In genomic region chr7:129782257-129783096, GRCh38 we compare ENCODE assay signal across 13 cellular contexts.
DNase-seq lines count a peak whose midpoint lies in the region; ATAC-seq, FAIRE-seq and TF ChIP-seq lines count a peak whose summit lies in the region.
"Had no signal": no experiment of that assay in that cellular context is flagged by ENCODE, and none has a peak within 500 bp of the region (broad histone marks: within the 10 kb centered on the region; RNA-seq: fewer than 3 reads in every experiment).

No MANE protein-coding gene starts in this region.

- TF ChIP-seq CTCF in A673 (conservative IDR thresholded peaks at IDR 0.05; ENCODE audit: low read depth, low read length) (no peak), GM23338 (conservative IDR thresholded peaks at IDR 0.05; ENCODE audit: low read depth in 2 of 2) (no peak), GM12878 (IDR thresholded peaks at IDR 0.05 in 2 of 3, conservative IDR thresholded peaks at IDR 0.05 in 1 of 3; ENCODE audit: control insufficient read depth in 2 of 3, extremely low read depth in 1 of 3, insufficient read depth in 1 of 3, low read depth in 3 of 3, low read length in 3 of 3) (no peak)

- no peaks in the 10 kb centered on the region for H3K36me3 ChIP-seq in A673 (ENCODE audit: insufficient read depth, low read length, poor library complexity, severe bottlenecking)
- H3K36me3 ChIP-seq in GM23338 (ENCODE audit: insufficient read depth) = no peaks in the 10 kb centered on the region
- H3K36me3 ChIP-seq in GM12878 (ENCODE audit: control insufficient read depth in 2 of 2, insufficient read depth in 2 of 2, low read length in 1 of 2) = no peaks in the 10 kb centered on the region
- no peaks in the 10 kb centered on the region for H3K36me3 ChIP-seq in naive thymus-derived CD4-positive, alpha-beta T cell (ENCODE audit: control insufficient read depth in 2 of 3, insufficient read depth in 3 of 3, low read length in 3 of 3)
- H3K36me3 ChIP-seq: upper lobe of left lung had no signal

- RAD21 ChIA-PET in GM12878 (lab: Charles Lee; ENCODE audit: unreplicated experiment) = no interaction called here

- no peak overlapping the region for H3K27ac ChIP-seq in A673 (ENCODE audit: low read depth, low read length, poor library complexity, severe bottlenecking)
- H3K27ac ChIP-seq in GM23338 (ENCODE audit: low read depth) = no peak overlapping the region
- H3K27ac ChIP-seq in GM12878 (ENCODE audit: control insufficient read depth, insufficient read depth) = no peak overlapping the region
- H3K27ac ChIP-seq in naive thymus-derived CD4-positive, alpha-beta T cell (ENCODE audit: low read depth, low read length) = no peak overlapping the region
- H3K27ac ChIP-seq: upper lobe of left lung had no signal

- BruUV-seq in A673 (replicated peaks; lab: Mats Ljungman, UMichigan) = no TSS peak
- no TSS peak for BruUV-seq in GM12878 (replicated peaks; lab: Mats Ljungman, UMichigan)

- H3K9ac ChIP-seq in GM12878 (ENCODE audit: control insufficient read depth, insufficient read depth, low read length) = no peak overlapping the region

- H3K9me2 ChIP-seq in GM23338 (ENCODE audit: insufficient read depth) = no peaks in the 10 kb centered on the region

- H3K4me3 Mint-ChIP-seq in GM23338 = peak overlapping the region; percentile 72
- H3K4me3 Mint-ChIP-seq in naive thymus-derived CD4-positive, alpha-beta T cell = peak overlapping the region; percentile 45 to 91 (median 80)

- peaks cover 83% of the 10 kb centered on the region for H3K27me3 Mint-ChIP-seq in GM23338 (ENCODE audit: insufficient read depth, low read depth, poor library complexity)
- H3K27me3 Mint-ChIP-seq in naive thymus-derived CD4-positive, alpha-beta T cell = peaks cover 58 to 81% (median 64%) of the 10 kb centered on the region in 5 donors

- POLR2A ChIA-PET in A673 (lab: Charles Lee; ENCODE audit: low non-redundant PET) = interaction anchor here (0.6 kb wide), 1 partner anchor 646 kb away, joined by 3 read pairs; no protein-coding TSS in a partner anchor
- POLR2A ChIA-PET in GM12878 (lab: Charles Lee) = no interaction called here
- POLR2A ChIA-PET in naive thymus-derived CD4-positive, alpha-beta T cell (lab: Charles Lee) = no interaction called here

- H3K9me3 ChIP-seq in A673 (ENCODE audit: low read depth, low read length, poor library complexity, severe bottlenecking) (no peaks in the 10 kb centered on the region), GM12878 (replicated peaks; ENCODE audit: control insufficient read depth, insufficient read depth, low read length) (no peaks in the 10 kb centered on the region; the same call in 2 of the 3 replicates)
- no peaks in the 10 kb centered on the region for H3K9me3 ChIP-seq in naive thymus-derived CD4-positive, alpha-beta T cell (ENCODE audit: control insufficient read depth in 2 of 3, low read length in 3 of 3)
- H3K9me3 ChIP-seq: upper lobe of left lung had no signal

- peak overlapping the region; percentile 100 for H3K4me2 ChIP-seq in GM23338
- H3K4me2 ChIP-seq in GM12878 (ENCODE audit: control insufficient read depth, insufficient read depth) = no peak overlapping the region

- TF ChIP-seq RAD21 in GM12878 (IDR thresholded peaks at IDR 0.05; ENCODE audit: insufficient read depth, low read depth, low read length) = no peak

- no peak for TF ChIP-seq EP300 in GM12878 (IDR thresholded peaks at IDR 0.05; ENCODE audit: borderline replicate concordance in 1 of 2, control insufficient read depth in 1 of 2, low read depth in 2 of 2, low read length in 2 of 2)

- in situ Hi-C loops in GM12878 (cut with MboI) = no loop called here

- no peak for TF ChIP-seq POLR2A in GM12878 (IDR thresholded peaks at IDR 0.05; ENCODE audit: low read depth, low read length)

- SMC1A ChIA-PET in GM12878 (lab: Charles Lee; ENCODE audit: uncharacterized antibody, unreplicated experiment) = no interaction called here

- no peak overlapping the region for H3K27ac Mint-ChIP-seq in GM23338
- peak overlapping the region in 2 of 9 donors; percentile 6 to 43 for H3K27ac Mint-ChIP-seq in naive thymus-derived CD4-positive, alpha-beta T cell

- H3K36me3 Mint-ChIP-seq in GM23338 (ENCODE audit: low read depth) = peaks cover 9% of the 10 kb centered on the region
- peaks cover 0 to 4% (median 0%) of the 10 kb centered on the region in 5 donors for H3K36me3 Mint-ChIP-seq in naive thymus-derived CD4-positive, alpha-beta T cell

- WGBS in GM12878 (ENCODE audit: insufficient coverage, insufficient replicate concordance, low lambda C conversion rate, missing lambda C conversion rate) = 14% methylated on average over 42 of the region's 45 CpGs

- peak overlapping the region; percentile 90 for H2AFZ ChIP-seq in GM23338
- no peak overlapping the region for H2AFZ ChIP-seq in GM12878 (ENCODE audit: control insufficient read depth, low read depth, low read length)

- H3K79me2 ChIP-seq in GM23338 (replicated peaks; ENCODE audit: insufficient read depth) (peaks cover 16% of the 10 kb centered on the region), GM12878 (ENCODE audit: control insufficient read depth, insufficient read depth, low read length) (no peaks in the 10 kb centered on the region)

- no peak for FAIRE-seq in GM12878 (lab: Jason Lieb, UNC)

- H3K4me1 ChIP-seq in A673 (ENCODE audit: insufficient read depth, low read length, poor library complexity, severe bottlenecking) = peaks cover 27% of the 10 kb centered on the region
- peaks cover 51% of the 10 kb centered on the region for H3K4me1 ChIP-seq in GM23338 (ENCODE audit: insufficient read depth)
- H3K4me1 ChIP-seq in GM12878 (ENCODE audit: control insufficient read depth, insufficient read depth, low read length) = peaks cover 21% of the 10 kb centered on the region
- H3K4me1 ChIP-seq in naive thymus-derived CD4-positive, alpha-beta T cell (ENCODE audit: control insufficient read depth in 2 of 2, insufficient read depth in 2 of 2, low read length in 2 of 2) = peaks cover 23 to 57% of the 10 kb centered on the region in 2 donors

- H3K27me3 ChIP-seq in A673 (replicated peaks; ENCODE audit: insufficient read depth, low read depth, low read length, poor library complexity) (peaks cover 76% of the 10 kb centered on the region), GM23338 (ENCODE audit: insufficient read depth) (peaks cover 86% of the 10 kb centered on the region), GM12878 (replicated peaks in 1 of 2; ENCODE audit: control insufficient read depth in 2 of 2, insufficient read depth in 2 of 2, low read length in 1 of 2) (peaks cover 33% of the 10 kb centered on the region in 2 experiments)
- peaks cover 26 to 60% of the 10 kb centered on the region in 2 donors for H3K27me3 ChIP-seq in naive thymus-derived CD4-positive, alpha-beta T cell (ENCODE audit: control insufficient read depth in 2 of 2, insufficient read depth in 2 of 2, low read length in 2 of 2)

- H3K4me1 Mint-ChIP-seq in GM23338 = peaks cover 50% of the 10 kb centered on the region
- H3K4me1 Mint-ChIP-seq in naive thymus-derived CD4-positive, alpha-beta T cell = peaks cover 30 to 54% (median 45%) of the 10 kb centered on the region in 7 donors

- ATAC-seq in GM23338 = peak; percentile 1
- ATAC-seq in GM12878 = no peak
- no peak for ATAC-seq in naive thymus-derived CD4-positive, alpha-beta T cell
- ATAC-seq in HG03025 (IDR thresholded peaks at IDR 0.05; ENCODE audit: low FRiP score, unreplicated experiment) = no peak
- no peak for ATAC-seq in GM19467 (IDR thresholded peaks at IDR 0.05; ENCODE audit: unreplicated experiment)
- no peak for ATAC-seq in GM18511 (IDR thresholded peaks at IDR 0.05; ENCODE audit: unreplicated experiment)

- intact Hi-C loops in A673 (cut with micrococcal nuclease; ENCODE audit: unreplicated experiment) (no loop called here), GM12878 (cut with micrococcal nuclease; ENCODE audit: unreplicated experiment) (no loop called here)
- intact Hi-C loops in naive thymus-derived CD4-positive, alpha-beta T cell (cut with micrococcal nuclease) = loop anchor here in 1 of 2 donors (5.0 kb wide), 1 partner anchor 170 kb away; the partner anchor contains the start of gene UBE2H

- CTCF ChIA-PET in A673 (lab: Charles Lee) = no interaction called here
- CTCF ChIA-PET in GM12878 (lab: Yijun Ruan, JAX) = no interaction called here
- CTCF ChIA-PET in naive thymus-derived CD4-positive, alpha-beta T cell (lab: Charles Lee) = no interaction called here

- peak overlapping the region; percentile 63 for H3K4me3 ChIP-seq in A673 (ENCODE audit: low read depth, low read length, poor library complexity, severe bottlenecking)
- H3K4me3 ChIP-seq in GM23338 = peak overlapping the region; percentile 93
- no peak overlapping the region for H3K4me3 ChIP-seq in GM12878
- no peak overlapping the region for H3K4me3 ChIP-seq in naive thymus-derived CD4-positive, alpha-beta T cell (ENCODE audit: low read length)

- H3F3A ChIP-seq in GM23338 (replicated peaks; ENCODE audit: low read depth) = peaks cover 52% of the 10 kb centered on the region

- peaks cover 5% of the 10 kb centered on the region; the same call in 2 of the 3 replicates for H3K9me3 Mint-ChIP-seq in GM23338
- H3K9me3 Mint-ChIP-seq in naive thymus-derived CD4-positive, alpha-beta T cell = peaks cover 0 to 9% (median 0%) of the 10 kb centered on the region in 11 donors

- DNase-seq in A673 (ENCODE audit: low spot score) = no peak
- no peak for DNase-seq in GM23338 (ENCODE audit: low spot score)
- no peak for DNase-seq in GM12878 (ENCODE audit: low read depth, low spot score)
- no peak for DNase-seq in naive thymus-derived CD4-positive, alpha-beta T cell
- DNase-seq in AML-193 (lab: John Stamatoyannopoulos, UW) = no peak
- DNase-seq: aorta; midbrain; NK-92 treated with Interleukin-12 subunit alpha and Interleukin-12 subunit beta, amount 100 ng/mL, for 24 hours; stimulated activated CD4-positive, alpha-beta T cell treated with anti-CD3 and anti-CD28 coated beads, Interleukin-1b, Interleukin-23, amount 100 ng/mL, for 48 hours had no signal

- peaks cover 20% of the 10 kb centered on the region for H4K20me1 ChIP-seq in GM23338 (replicated peaks; ENCODE audit: insufficient read depth)
- no peaks in the 10 kb centered on the region for H4K20me1 ChIP-seq in GM12878 (ENCODE audit: control insufficient read depth, insufficient read depth)

TF ChIP-seq in GM23338, 12 proteins besides CTCF, POLR2A, EP300 and RAD21 (continues in another document):
- peak; percentile 72 for TF ChIP-seq EZH2 (IDR thresholded peaks at IDR 0.05; ENCODE audit: low read depth, unreplicated experiment)

TF ChIP-seq in GM12878, 131 proteins besides CTCF, POLR2A, EP300 and RAD21 (continues in another document):
- TF ChIP-seq WRNIP1 (IDR thresholded peaks at IDR 0.05; ENCODE audit: borderline replicate concordance, low read depth, low read length) (no peak), SIN3A (IDR thresholded peaks at IDR 0.05; ENCODE audit: low read depth, low read length) (no peak), POLR2AphosphoS2 (IDR thresholded peaks at IDR 0.05; ENCODE audit: low read depth, low read length) (no peak), EZH2 (IDR thresholded peaks at IDR 0.05; ENCODE audit: borderline replicate concordance, control insufficient read depth, low read depth, low read length) (0 out of 2 replicates have a peak, but pooled peaks have one; percentile 90), MYC (IDR thresholded peaks at IDR 0.05; ENCODE audit: insufficient read depth, insufficient read length, insufficient replicate concordance, low read length, severe bottlenecking) (peak; percentile 26), SMAD5 (IDR thresholded peaks at IDR 0.05; ENCODE audit: low read depth) (no peak), NRF1 (conservative IDR thresholded peaks at IDR 0.05; ENCODE audit: low read depth, low read length) (no peak)

Comparison
In these comparisons a context has a peak if more than half of its experiments do, and no peak if none do; other contexts are left out.
1. H3K4me3 ChIP-seq: peak in A673 (single experiment) and GM23338 (single experiment); none in GM12878 (single experiment) and naive thymus-derived CD4-positive, alpha-beta T cell (single experiment).